1 cellular context compared by ENCODE assay signal in genomic region chr20:44583179-44583578, GRCh38.
TF ChIP-seq lines count a peak whose summit lies in the region.

No MANE protein-coding gene starts in this region.

TF ChIP-seq in endothelial cell of umbilical vein, 7 proteins besides CTCF, POLR2A, EP300 and RAD21 (continued from another document):
- no peak for TF ChIP-seq EZH2 (IDR thresholded peaks at IDR 0.05; ENCODE audit: borderline replicate concordance, low read depth, low read length, severe bottlenecking)
